ENCODE assay signal across 24 cellular contexts in genomic region chr17:50783905-50784304, GRCh38. TPM values are rescaled to one million over a fixed set of nuclear protein-coding genes. Genes with fewer than 3 reads are reported as not detected.
"Had no signal": no experiment of that assay in that cellular context is flagged by ENCODE, and none has a peak within 500 bp of the region (broad histone marks: within the 10 kb centered on the region; RNA-seq: fewer than 3 reads in every experiment).

No MANE protein-coding gene starts in this region.

- H3K27me3 Mint-ChIP-seq: activated naive CD4-positive, alpha-beta T cell treated with anti-CD3 and anti-CD28 coated beads, Interleukin-2, amount 50 U/mL, for 24 hours; activated T-helper 17 cell treated with anti-CD3 and anti-CD28 coated beads, Interleukin-2, amount 50 U/mL, for 72 hours had no signal

- H3K36me3 Mint-ChIP-seq: activated naive CD4-positive, alpha-beta T cell treated with anti-CD3 and anti-CD28 coated beads, Interleukin-2, amount 50 U/mL, for 24 hours; activated naive CD8-positive, alpha-beta T cell treated with anti-CD3 and anti-CD28 coated beads for 36 hours had no signal

- H3K36me3 ChIP-seq: adrenal gland, breast epithelium, cardiac muscle cell, colonic mucosa, esophagus squamous epithelium, gastroesophageal sphincter, heart right ventricle had no signal

- H3K27ac ChIP-seq: adrenal gland, body of pancreas, cardiac muscle cell, colonic mucosa, epithelial cell of prostate, gastroesophageal sphincter, heart right ventricle, VCaP had no signal

- H3K27ac Mint-ChIP-seq: activated B cell treated with CpG ODN at 0.5 μM for 24 hours; activated CD8-positive, alpha-beta T cell treated with anti-CD3 and anti-CD28 coated beads for 36 hours; activated naive CD8-positive, alpha-beta T cell treated with anti-CD3 and anti-CD28 coated beads for 36 hours; activated T-helper 17 cell treated with anti-CD3 and anti-CD28 coated beads, Interleukin-2, amount 50 U/mL, for 72 hours had no signal

- DNase-seq: activated CD4-positive, alpha-beta T cell treated with anti-CD3 and anti-CD28 coated beads for 48 hours; activated CD8-positive, alpha-beta T cell treated with anti-CD3 and anti-CD28 coated beads for 36 hours; activated naive CD8-positive, alpha-beta T cell treated with anti-CD3 and anti-CD28 coated beads for 36 hours; activated naive CD8-positive, alpha-beta T cell treated with anti-CD3 and anti-CD28 coated beads, Interleukin-2, amount 50 U/mL, for 24 hours had no signal

- H3K4me3 Mint-ChIP-seq: activated B cell treated with CpG ODN at 0.5 μM for 24 hours; activated CD8-positive, alpha-beta T cell treated with anti-CD3 and anti-CD28 coated beads for 36 hours; activated naive CD4-positive, alpha-beta T cell treated with anti-CD3 and anti-CD28 coated beads, Interleukin-2, amount 50 U/mL, for 24 hours; activated naive CD8-positive, alpha-beta T cell treated with anti-CD3 and anti-CD28 coated beads for 36 hours; activated naive CD8-positive, alpha-beta T cell treated with anti-CD3 and anti-CD28 coated beads, Interleukin-2, amount 50 U/mL, for 24 hours; activated T-helper 17 cell treated with anti-CD3 and anti-CD28 coated beads, Interleukin-2, amount 50 U/mL, for 72 hours had no signal

- H3K27me3 ChIP-seq: adrenal gland, body of pancreas, breast epithelium, cardiac muscle cell, colonic mucosa, esophagus squamous epithelium, gastroesophageal sphincter had no signal

- H3K9me3 Mint-ChIP-seq: activated B cell treated with CpG ODN at 0.5 μM for 24 hours; activated CD8-positive, alpha-beta T cell treated with anti-CD3 and anti-CD28 coated beads for 36 hours; activated naive CD4-positive, alpha-beta T cell treated with anti-CD3 and anti-CD28 coated beads, Interleukin-2, amount 50 U/mL, for 24 hours; activated naive CD8-positive, alpha-beta T cell treated with anti-CD3 and anti-CD28 coated beads for 36 hours; activated naive CD8-positive, alpha-beta T cell treated with anti-CD3 and anti-CD28 coated beads, Interleukin-2, amount 50 U/mL, for 24 hours; activated T-cell treated with anti-CD3 and anti-CD28 coated beads, Interleukin-2, amount 50 U/mL, for 4 hours; activated T-helper 17 cell treated with anti-CD3 and anti-CD28 coated beads, Interleukin-2, amount 50 U/mL, for 72 hours had no signal

- H3K9me3 ChIP-seq: adrenal gland, body of pancreas, breast epithelium, colonic mucosa, esophagus squamous epithelium, gastroesophageal sphincter, heart right ventricle had no signal

- H3K4me3 ChIP-seq: adrenal gland, body of pancreas, breast epithelium, cardiac muscle cell, colonic mucosa, esophagus squamous epithelium, gastroesophageal sphincter, heart right ventricle had no signal

RNA-seq across cellular contexts. Expression of gene ANKRD40CL, which starts 16.6 kb away (rescaled TPM):
- total RNA-seq: activated CD8-positive, alpha-beta T cell treated with anti-CD3 and anti-CD28 coated beads for 36 hours; activated naive CD8-positive, alpha-beta T cell treated with anti-CD3 and anti-CD28 coated beads for 36 hours; activated T-cell treated with anti-CD3 and anti-CD28 coated beads, Interleukin-2, amount 50 U/mL, for 4 hours; activated T-helper 17 cell treated with anti-CD3 and anti-CD28 coated beads, Interleukin-2, amount 50 U/mL, for 72 hours; adrenal gland; aorta; breast epithelium; cardiac muscle cell; dermis microvascular lymphatic vessel endothelial cell; endothelial cell of umbilical vein; esophagus squamous epithelium; fibroblast of lung; fibroblast of villous mesenchyme; gastroesophageal sphincter; glomerular endothelial cell; heart right ventricle had no signal

RNA-seq across cellular contexts. Expression of gene WFIKKN2, which starts 51.5 kb away (rescaled TPM):
- total RNA-seq: activated B cell treated with CpG ODN at 0.5 μM for 24 hours; activated CD8-positive, alpha-beta T cell treated with anti-CD3 and anti-CD28 coated beads for 36 hours; activated naive CD8-positive, alpha-beta T cell treated with anti-CD3 and anti-CD28 coated beads for 36 hours; activated T-cell treated with anti-CD3 and anti-CD28 coated beads, Interleukin-2, amount 50 U/mL, for 4 hours; activated T-helper 17 cell treated with anti-CD3 and anti-CD28 coated beads, Interleukin-2, amount 50 U/mL, for 72 hours; breast epithelium; cardiac muscle cell; dermis microvascular lymphatic vessel endothelial cell; endothelial cell of umbilical vein; glomerular endothelial cell had no signal
